In the genomic region with DNA sequence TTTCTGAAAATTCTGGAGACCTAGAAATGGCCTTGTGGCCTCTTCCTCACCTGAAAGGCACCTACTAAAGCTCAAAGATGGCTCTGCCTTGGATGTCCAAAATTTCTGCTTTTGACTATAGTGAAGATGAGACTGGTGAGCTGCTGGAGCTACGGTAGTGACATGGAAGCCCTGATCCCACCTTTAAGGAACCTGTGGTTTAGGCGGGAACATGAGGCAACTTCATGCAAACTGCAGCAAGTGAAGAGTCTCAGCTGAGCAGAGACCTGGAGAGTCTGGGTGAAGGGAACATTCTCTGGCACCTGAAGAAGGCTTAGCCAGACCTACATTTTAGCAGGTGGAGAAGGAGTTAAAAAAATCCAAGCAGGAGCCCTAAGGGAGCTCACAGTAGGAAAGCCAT, we compare ENCODE assay signal across 14 cellular contexts. TPM values are rescaled to one million over a fixed set of nuclear protein-coding genes. Genes with fewer than 3 reads are reported as not detected.
A peak's percentile ranks its signal among the peaks of the same experiment; 100 is the strongest.
DNase-seq lines count a peak whose midpoint lies in the region; ATAC-seq and TF ChIP-seq lines count a peak whose summit lies in the region.
"Had no signal": no experiment of that assay in that cellular context is flagged by ENCODE, and none has a peak within 500 bp of the region (broad histone marks: within the 10 kb centered on the region; RNA-seq: fewer than 3 reads in every experiment).

No MANE protein-coding gene starts in this region.

- POLR2A ChIA-PET in CD4-positive, alpha-beta T cell (lab: Charles Lee), result no interaction called here
- POLR2A ChIA-PET in WTC11 (lab: Charles Lee), result no interaction called here
- POLR2A ChIA-PET in naive thymus-derived CD8-positive, alpha-beta T cell (lab: Charles Lee), result no interaction called here

- H3K27ac ChIP-seq in CD4-positive, alpha-beta T cell (ENCODE audit: low read depth, low read length), result no peak overlapping the region
- H3K27ac ChIP-seq: SJSA1 had no signal

- CTCF ChIA-PET in CD4-positive, alpha-beta T cell (lab: Charles Lee), result interaction anchor here (0.5 kb wide), 1 partner anchor 41 kb away, joined by 3 read pairs; no protein-coding TSS in a partner anchor
- CTCF ChIA-PET in WTC11 (lab: Charles Lee), result interaction anchor here (1.2 to 1.6 kb wide), 2 partner anchors 40 to 574 kb away, joined by 3 to 7 read pairs; a partner anchor contains a TSS

- H3K4me1 Mint-ChIP-seq in CD4-positive, alpha-beta T cell (ENCODE audit: low read depth), result peaks cover 8% of the 10 kb centered on the region
- peaks cover 30% of the 10 kb centered on the region for H3K4me1 Mint-ChIP-seq in WTC11
- peaks cover under 1 to 7% (median 6%) of the 10 kb centered on the region in 4 donors for H3K4me1 Mint-ChIP-seq in naive thymus-derived CD8-positive, alpha-beta T cell

- DNase-seq in CD4-positive, alpha-beta T cell, result no peak
- DNase-seq in GF-D8 (lab: John Stamatoyannopoulos, UW), result peak; percentile 3
- DNase-seq in WTC11 (ENCODE audit: low spot score), result no peak
- no peak for DNase-seq in naive thymus-derived CD8-positive, alpha-beta T cell
- no peak for DNase-seq in COR-L47 (lab: John Stamatoyannopoulos, UW)
- DNase-seq in head of caudate nucleus, result no peak
- no peak for DNase-seq in middle frontal gyrus (ENCODE audit: extremely low spot score, low spot score)
- DNase-seq: HCEC 1CT, NCI-H1048, NCI-H146, NCI-H2107, NCI-H345, PC-3 had no signal

- ATAC-seq in CD4-positive, alpha-beta T cell (ENCODE audit: poor library complexity), result no peak
- ATAC-seq in WTC11, result no peak
- ATAC-seq in naive thymus-derived CD8-positive, alpha-beta T cell, result no peak
- ATAC-seq: PC-3 had no signal

- H3K27me3 ChIP-seq in CD4-positive, alpha-beta T cell (ENCODE audit: control insufficient read depth, insufficient read depth, low read length), result no peaks in the 10 kb centered on the region
- H3K27me3 ChIP-seq: SJSA1 had no signal

- peak overlapping the region; percentile 47 for H3K27ac Mint-ChIP-seq in CD4-positive, alpha-beta T cell
- H3K27ac Mint-ChIP-seq in WTC11, result peak overlapping the region; percentile 67
- H3K27ac Mint-ChIP-seq in naive thymus-derived CD8-positive, alpha-beta T cell, result peak overlapping the region in 8 of 10 donors; percentile 4 to 83 (median 72)

- H3K36me3 Mint-ChIP-seq in CD4-positive, alpha-beta T cell (ENCODE audit: low read depth), result peaks cover 38% of the 10 kb centered on the region
- peaks cover 34% of the 10 kb centered on the region for H3K36me3 Mint-ChIP-seq in WTC11
- H3K36me3 Mint-ChIP-seq in naive thymus-derived CD8-positive, alpha-beta T cell, result peaks cover 4 to 38% (median 6%) of the 10 kb centered on the region in 3 donors

- H3K27me3 Mint-ChIP-seq in CD4-positive, alpha-beta T cell, result no peaks in the 10 kb centered on the region
- H3K27me3 Mint-ChIP-seq in WTC11 (ENCODE audit: low read depth), result peaks cover 4% of the 10 kb centered on the region; the same call in 1 of the 2 replicates
- no peaks in the 10 kb centered on the region for H3K27me3 Mint-ChIP-seq in naive thymus-derived CD8-positive, alpha-beta T cell

- no peak for TF ChIP-seq CTCF in CD4-positive, alpha-beta T cell (IDR thresholded peaks at IDR 0.05)
- no peak for TF ChIP-seq CTCF in WTC11 (IDR thresholded peaks at IDR 0.05)

- H3K9me3 ChIP-seq in CD4-positive, alpha-beta T cell (ENCODE audit: control insufficient read depth, low read length), result no peaks in the 10 kb centered on the region
- H3K9me3 ChIP-seq: SJSA1 had no signal

- H3K9me3 Mint-ChIP-seq in CD4-positive, alpha-beta T cell, result no peaks in the 10 kb centered on the region
- H3K9me3 Mint-ChIP-seq in WTC11, result no peaks in the 10 kb centered on the region
- no peaks in the 10 kb centered on the region for H3K9me3 Mint-ChIP-seq in naive thymus-derived CD8-positive, alpha-beta T cell

- H3K4me3 Mint-ChIP-seq in CD4-positive, alpha-beta T cell, result no peak overlapping the region
- H3K4me3 Mint-ChIP-seq in WTC11, result no peak overlapping the region
- no peak overlapping the region for H3K4me3 Mint-ChIP-seq in naive thymus-derived CD8-positive, alpha-beta T cell

- intact Hi-C loops in CD4-positive, alpha-beta T cell (cut with DNase I, micrococcal nuclease), result loop anchor here in 1 of 2 experiments (5.0 kb wide), 1 partner anchor 37 kb away; no protein-coding TSS in a partner anchor
- intact Hi-C loops in head of caudate nucleus (cut with DNase I), result no loop called here

TF ChIP-seq in WTC11, 78 proteins besides CTCF, POLR2A, EP300 and RAD21:
- TF ChIP-seq SMAD3 (CRISPR knock-in tag; IDR thresholded peaks at IDR 0.05; ENCODE audit: borderline replicate concordance) (no peak), NFYB (CRISPR knock-in tag; conservative IDR thresholded peaks at IDR 0.05; ENCODE audit: low read depth) (no peak), MXD4 (CRISPR knock-in tag; IDR thresholded peaks at IDR 0.05; ENCODE audit: borderline replicate concordance) (no peak), ZNF138 (CRISPR knock-in tag; conservative IDR thresholded peaks at IDR 0.05) (no peak), ELF4 (CRISPR knock-in tag; IDR thresholded peaks at IDR 0.05; ENCODE audit: low read depth) (no peak)
- TF ChIP-seq, protein P1, sequence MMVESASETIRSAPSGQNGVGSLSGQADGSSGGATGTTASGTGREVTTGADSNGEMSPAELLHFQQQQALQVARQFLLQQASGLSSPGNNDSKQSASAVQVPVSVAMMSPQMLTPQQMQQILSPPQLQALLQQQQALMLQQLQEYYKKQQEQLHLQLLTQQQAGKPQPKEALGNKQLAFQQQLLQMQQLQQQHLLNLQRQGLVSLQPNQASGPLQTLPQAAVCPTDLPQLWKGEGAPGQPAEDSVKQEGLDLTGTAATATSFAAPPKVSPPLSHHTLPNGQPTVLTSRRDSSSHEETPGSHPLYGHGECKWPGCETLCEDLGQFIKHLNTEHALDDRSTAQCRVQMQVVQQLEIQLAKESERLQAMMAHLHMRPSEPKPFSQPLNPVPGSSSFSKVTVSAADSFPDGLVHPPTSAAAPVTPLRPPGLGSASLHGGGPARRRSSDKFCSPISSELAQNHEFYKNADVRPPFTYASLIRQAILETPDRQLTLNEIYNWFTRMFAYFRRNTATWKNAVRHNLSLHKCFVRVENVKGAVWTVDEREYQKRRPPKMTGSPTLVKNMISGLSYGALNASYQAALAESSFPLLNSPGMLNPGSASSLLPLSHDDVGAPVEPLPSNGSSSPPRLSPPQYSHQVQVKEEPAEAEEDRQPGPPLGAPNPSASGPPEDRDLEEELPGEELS (CRISPR knock-in tag; IDR thresholded peaks at IDR 0.05), result no peak
- TF ChIP-seq, protein P2, sequence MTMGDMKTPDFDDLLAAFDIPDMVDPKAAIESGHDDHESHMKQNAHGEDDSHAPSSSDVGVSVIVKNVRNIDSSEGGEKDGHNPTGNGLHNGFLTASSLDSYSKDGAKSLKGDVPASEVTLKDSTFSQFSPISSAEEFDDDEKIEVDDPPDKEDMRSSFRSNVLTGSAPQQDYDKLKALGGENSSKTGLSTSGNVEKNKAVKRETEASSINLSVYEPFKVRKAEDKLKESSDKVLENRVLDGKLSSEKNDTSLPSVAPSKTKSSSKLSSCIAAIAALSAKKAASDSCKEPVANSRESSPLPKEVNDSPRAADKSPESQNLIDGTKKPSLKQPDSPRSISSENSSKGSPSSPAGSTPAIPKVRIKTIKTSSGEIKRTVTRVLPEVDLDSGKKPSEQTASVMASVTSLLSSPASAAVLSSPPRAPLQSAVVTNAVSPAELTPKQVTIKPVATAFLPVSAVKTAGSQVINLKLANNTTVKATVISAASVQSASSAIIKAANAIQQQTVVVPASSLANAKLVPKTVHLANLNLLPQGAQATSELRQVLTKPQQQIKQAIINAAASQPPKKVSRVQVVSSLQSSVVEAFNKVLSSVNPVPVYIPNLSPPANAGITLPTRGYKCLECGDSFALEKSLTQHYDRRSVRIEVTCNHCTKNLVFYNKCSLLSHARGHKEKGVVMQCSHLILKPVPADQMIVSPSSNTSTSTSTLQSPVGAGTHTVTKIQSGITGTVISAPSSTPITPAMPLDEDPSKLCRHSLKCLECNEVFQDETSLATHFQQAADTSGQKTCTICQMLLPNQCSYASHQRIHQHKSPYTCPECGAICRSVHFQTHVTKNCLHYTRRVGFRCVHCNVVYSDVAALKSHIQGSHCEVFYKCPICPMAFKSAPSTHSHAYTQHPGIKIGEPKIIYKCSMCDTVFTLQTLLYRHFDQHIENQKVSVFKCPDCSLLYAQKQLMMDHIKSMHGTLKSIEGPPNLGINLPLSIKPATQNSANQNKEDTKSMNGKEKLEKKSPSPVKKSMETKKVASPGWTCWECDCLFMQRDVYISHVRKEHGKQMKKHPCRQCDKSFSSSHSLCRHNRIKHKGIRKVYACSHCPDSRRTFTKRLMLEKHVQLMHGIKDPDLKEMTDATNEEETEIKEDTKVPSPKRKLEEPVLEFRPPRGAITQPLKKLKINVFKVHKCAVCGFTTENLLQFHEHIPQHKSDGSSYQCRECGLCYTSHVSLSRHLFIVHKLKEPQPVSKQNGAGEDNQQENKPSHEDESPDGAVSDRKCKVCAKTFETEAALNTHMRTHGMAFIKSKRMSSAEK (CRISPR knock-in tag; IDR thresholded peaks at IDR 0.05; ENCODE audit: borderline replicate concordance), result no peak

RNA-seq across cellular contexts. Expression of a gene that starts 40.0 kb away (rescaled TPM):
- total RNA-seq in CD4-positive, alpha-beta T cell, result 10 to 100 TPM; 87.3 to 95.7 TPM
- total RNA-seq in WTC11 (2021), result 77.8 to 102 TPM (median 79.2 TPM) in 3 replicates
- 10 to 100 TPM; 66.0 to 74.7 TPM for total RNA-seq in naive thymus-derived CD8-positive, alpha-beta T cell
- polyA plus RNA-seq in naive thymus-derived CD8-positive, alpha-beta T cell, result 10 to 100 TPM; 70.1 to 91.9 (median 89.2) TPM
